ENCODE assay signal across 9 cellular contexts in the genomic region with DNA sequence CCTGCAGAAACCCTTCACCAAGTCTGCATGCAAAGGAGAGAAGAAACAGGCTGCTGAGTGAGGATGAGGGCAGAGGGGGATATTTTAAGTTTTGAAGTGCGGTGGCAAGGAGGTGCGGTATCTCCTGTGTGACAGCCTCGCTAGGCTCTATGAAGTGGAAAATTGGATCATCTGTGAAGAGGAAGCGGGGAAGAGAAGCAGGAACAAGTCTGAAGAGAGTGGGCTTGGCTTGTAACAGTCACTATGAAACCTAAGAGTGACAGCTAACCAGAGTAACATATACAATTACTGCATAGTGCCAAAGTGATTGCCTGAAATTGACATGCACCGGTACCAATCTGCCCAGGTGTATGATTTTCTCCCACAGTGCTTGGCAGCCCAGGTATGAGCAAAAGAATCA.
A peak's percentile ranks its signal among the peaks of the same experiment; 100 is the strongest.
DNase-seq lines count a peak whose midpoint lies in the region; ATAC-seq and TF ChIP-seq lines count a peak whose summit lies in the region.
"Had no signal": no experiment of that assay in that cellular context is flagged by ENCODE, and none has a peak within 500 bp of the region (broad histone marks: within the 10 kb centered on the region; RNA-seq: fewer than 3 reads in every experiment).

No MANE protein-coding gene starts in this region.

- DNase-seq in GF-D8 (lab: John Stamatoyannopoulos, UW) (peak; percentile 50), G401 (ENCODE audit: low spot score) (no peak), GM23338 (ENCODE audit: low spot score) (no peak), NCI-H69 (lab: John Stamatoyannopoulos, UW) (no peak), cortex of kidney (lab: John Stamatoyannopoulos, UW) (no peak)
- DNase-seq in activated naive CD8-positive, alpha-beta T cell treated with anti-CD3 and anti-CD28 coated beads for 36 hours = no peak
- DNase-seq: hippocampal formation had no signal

- peak overlapping the region; percentile 84 for H3K27ac Mint-ChIP-seq in activated naive CD8-positive, alpha-beta T cell treated with anti-CD3 and anti-CD28 coated beads for 36 hours
- no peak overlapping the region for H3K27ac Mint-ChIP-seq in GM23338

- no peaks in the 10 kb centered on the region for H3F3A ChIP-seq in GM23338 (replicated peaks; ENCODE audit: low read depth)

- no peak for TF ChIP-seq CTCF in GM23338 (conservative IDR thresholded peaks at IDR 0.05; ENCODE audit: low read depth in 2 of 2)

- H3K9me3 Mint-ChIP-seq in activated naive CD8-positive, alpha-beta T cell treated with anti-CD3 and anti-CD28 coated beads for 36 hours = peaks cover 14% of the 10 kb centered on the region
- H3K9me3 Mint-ChIP-seq in GM23338 = no peaks in the 10 kb centered on the region

- peaks cover 51% of the 10 kb centered on the region for H3K36me3 Mint-ChIP-seq in activated naive CD8-positive, alpha-beta T cell treated with anti-CD3 and anti-CD28 coated beads for 36 hours
- peaks cover 5% of the 10 kb centered on the region; the same call in 1 of the 3 replicates for H3K36me3 Mint-ChIP-seq in GM23338 (ENCODE audit: low read depth)

- H3K27me3 ChIP-seq in GM23338 (ENCODE audit: insufficient read depth) = no peaks in the 10 kb centered on the region

- peaks cover 71% of the 10 kb centered on the region for H3K4me1 Mint-ChIP-seq in activated naive CD8-positive, alpha-beta T cell treated with anti-CD3 and anti-CD28 coated beads for 36 hours
- H3K4me1 Mint-ChIP-seq in GM23338 = no peaks in the 10 kb centered on the region; the same call in 2 of the 3 replicates

- ATAC-seq in GM19328 (IDR thresholded peaks at IDR 0.05; ENCODE audit: unreplicated experiment) (peak; percentile 51), HG03095 (IDR thresholded peaks at IDR 0.05; ENCODE audit: unreplicated experiment) (peak; percentile 44), GM23338 (no peak)

- H3K4me3 ChIP-seq in GM23338 = no peak overlapping the region

- no peak overlapping the region for H3K4me2 ChIP-seq in GM23338

- no peaks in the 10 kb centered on the region for H3K9me2 ChIP-seq in GM23338 (ENCODE audit: insufficient read depth)

- H3K27ac ChIP-seq in GM23338 (ENCODE audit: low read depth) = no peak overlapping the region

- peaks cover 11% of the 10 kb centered on the region; the same call in 1 of the 2 replicates for H3K79me2 ChIP-seq in GM23338 (replicated peaks; ENCODE audit: insufficient read depth)

- no peaks in the 10 kb centered on the region for H3K4me1 ChIP-seq in GM23338 (ENCODE audit: insufficient read depth)

- peak overlapping the region; percentile 53 for H3K4me3 Mint-ChIP-seq in activated naive CD8-positive, alpha-beta T cell treated with anti-CD3 and anti-CD28 coated beads for 36 hours
- no peak overlapping the region for H3K4me3 Mint-ChIP-seq in GM23338

- no peak overlapping the region for H2AFZ ChIP-seq in GM23338

- H3K27me3 Mint-ChIP-seq in activated naive CD8-positive, alpha-beta T cell treated with anti-CD3 and anti-CD28 coated beads for 36 hours = no peaks in the 10 kb centered on the region
- peaks cover 3% of the 10 kb centered on the region for H3K27me3 Mint-ChIP-seq in GM23338 (ENCODE audit: insufficient read depth, low read depth, poor library complexity)

- H4K20me1 ChIP-seq in GM23338 (replicated peaks; ENCODE audit: insufficient read depth) = no peaks in the 10 kb centered on the region

- in situ Hi-C loops in G401 (cut with HindIII; ENCODE audit: low sequenced_read_pairs) = no loop called here

- no peaks in the 10 kb centered on the region; the same call in 1 of the 2 replicates for H3K36me3 ChIP-seq in GM23338 (ENCODE audit: insufficient read depth)

TF ChIP-seq in GM23338, 12 proteins besides CTCF, POLR2A, EP300 and RAD21 (continues in another document):
- TF ChIP-seq EZH2 (IDR thresholded peaks at IDR 0.05; ENCODE audit: low read depth, unreplicated experiment) (no peak), STAT1 (IDR thresholded peaks at IDR 0.05; ENCODE audit: unreplicated experiment) (no peak), EZH2phosphoT487 (IDR thresholded peaks at IDR 0.05; ENCODE audit: unreplicated experiment) (no peak), JUNB (IDR thresholded peaks at IDR 0.05; ENCODE audit: unreplicated experiment) (no peak)
- TF ChIP-seq, protein P1, sequence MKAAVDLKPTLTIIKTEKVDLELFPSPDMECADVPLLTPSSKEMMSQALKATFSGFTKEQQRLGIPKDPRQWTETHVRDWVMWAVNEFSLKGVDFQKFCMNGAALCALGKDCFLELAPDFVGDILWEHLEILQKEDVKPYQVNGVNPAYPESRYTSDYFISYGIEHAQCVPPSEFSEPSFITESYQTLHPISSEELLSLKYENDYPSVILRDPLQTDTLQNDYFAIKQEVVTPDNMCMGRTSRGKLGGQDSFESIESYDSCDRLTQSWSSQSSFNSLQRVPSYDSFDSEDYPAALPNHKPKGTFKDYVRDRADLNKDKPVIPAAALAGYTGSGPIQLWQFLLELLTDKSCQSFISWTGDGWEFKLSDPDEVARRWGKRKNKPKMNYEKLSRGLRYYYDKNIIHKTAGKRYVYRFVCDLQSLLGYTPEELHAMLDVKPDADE (IDR thresholded peaks at IDR 0.05) = no peak
- TF ChIP-seq, protein P2, sequence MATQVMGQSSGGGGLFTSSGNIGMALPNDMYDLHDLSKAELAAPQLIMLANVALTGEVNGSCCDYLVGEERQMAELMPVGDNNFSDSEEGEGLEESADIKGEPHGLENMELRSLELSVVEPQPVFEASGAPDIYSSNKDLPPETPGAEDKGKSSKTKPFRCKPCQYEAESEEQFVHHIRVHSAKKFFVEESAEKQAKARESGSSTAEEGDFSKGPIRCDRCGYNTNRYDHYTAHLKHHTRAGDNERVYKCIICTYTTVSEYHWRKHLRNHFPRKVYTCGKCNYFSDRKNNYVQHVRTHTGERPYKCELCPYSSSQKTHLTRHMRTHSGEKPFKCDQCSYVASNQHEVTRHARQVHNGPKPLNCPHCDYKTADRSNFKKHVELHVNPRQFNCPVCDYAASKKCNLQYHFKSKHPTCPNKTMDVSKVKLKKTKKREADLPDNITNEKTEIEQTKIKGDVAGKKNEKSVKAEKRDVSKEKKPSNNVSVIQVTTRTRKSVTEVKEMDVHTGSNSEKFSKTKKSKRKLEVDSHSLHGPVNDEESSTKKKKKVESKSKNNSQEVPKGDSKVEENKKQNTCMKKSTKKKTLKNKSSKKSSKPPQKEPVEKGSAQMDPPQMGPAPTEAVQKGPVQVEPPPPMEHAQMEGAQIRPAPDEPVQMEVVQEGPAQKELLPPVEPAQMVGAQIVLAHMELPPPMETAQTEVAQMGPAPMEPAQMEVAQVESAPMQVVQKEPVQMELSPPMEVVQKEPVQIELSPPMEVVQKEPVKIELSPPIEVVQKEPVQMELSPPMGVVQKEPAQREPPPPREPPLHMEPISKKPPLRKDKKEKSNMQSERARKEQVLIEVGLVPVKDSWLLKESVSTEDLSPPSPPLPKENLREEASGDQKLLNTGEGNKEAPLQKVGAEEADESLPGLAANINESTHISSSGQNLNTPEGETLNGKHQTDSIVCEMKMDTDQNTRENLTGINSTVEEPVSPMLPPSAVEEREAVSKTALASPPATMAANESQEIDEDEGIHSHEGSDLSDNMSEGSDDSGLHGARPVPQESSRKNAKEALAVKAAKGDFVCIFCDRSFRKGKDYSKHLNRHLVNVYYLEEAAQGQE (IDR thresholded peaks at IDR 0.05; ENCODE audit: unreplicated experiment) = no peak
